Comparison of ENCODE assay signal across 14 cellular contexts in the genomic region with DNA sequence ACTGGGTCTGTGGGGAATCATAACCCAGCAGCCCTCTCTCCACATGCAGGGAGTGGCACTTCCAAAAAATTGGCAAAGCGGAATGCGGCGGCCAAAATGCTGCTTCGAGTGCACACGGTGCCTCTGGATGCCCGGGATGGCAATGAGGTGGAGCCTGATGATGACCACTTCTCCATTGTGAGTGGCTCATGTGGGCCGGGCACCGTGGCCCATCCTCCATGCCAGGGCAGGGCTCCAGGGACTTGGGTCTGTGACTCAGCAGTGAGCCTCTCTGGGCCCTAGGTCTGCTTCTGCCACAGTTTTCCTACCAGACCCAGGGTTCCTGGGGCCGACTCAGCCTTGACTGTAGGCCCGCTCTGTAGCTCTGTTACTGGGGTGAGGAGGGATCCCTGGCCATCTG. TPM values are rescaled to one million over a fixed set of nuclear protein-coding genes. Genes with fewer than 3 reads are reported as not detected.
DNase-seq lines count a peak whose midpoint lies in the region; ATAC-seq and TF ChIP-seq lines count a peak whose summit lies in the region.
"Had no signal": no experiment of that assay in that cellular context is flagged by ENCODE, and none has a peak within 500 bp of the region (broad histone marks: within the 10 kb centered on the region; RNA-seq: fewer than 3 reads in every experiment).

No MANE protein-coding gene starts in this region.

- no peak overlapping the region for H4K91ac ChIP-seq in IMR-90 (ENCODE audit: insufficient read depth, low read depth, low read length)

- ATAC-seq in IMR-90 (ENCODE audit: low read depth) (no peak), GM21360 (IDR thresholded peaks at IDR 0.05; ENCODE audit: unreplicated experiment) (no peak), HG02885 (IDR thresholded peaks at IDR 0.05; ENCODE audit: poor library complexity, unreplicated experiment) (no peak)

- H3K27me3 ChIP-seq in IMR-90 (ENCODE audit: control insufficient read depth, insufficient read depth, low read length), result no peaks in the 10 kb centered on the region
- H3K27me3 ChIP-seq: colonic mucosa had no signal

- TF ChIP-seq RAD21 in IMR-90 (IDR thresholded peaks at IDR 0.05; ENCODE audit: low read length), result no peak

- H3K4me3 Mint-ChIP-seq in CD14-positive monocyte, result no peak overlapping the region
- H3K4me3 Mint-ChIP-seq in dendritic cell treated with granulocyte-macrophage colony-stimulating factor and Interleukin-4, amounts not matched to agents 40 ng/mL and 50 ng/mL, for 4 days, result no peak overlapping the region

- H3K9me1 ChIP-seq in IMR-90 (ENCODE audit: insufficient read depth, low read length), result peaks cover 8% of the 10 kb centered on the region

- intact Hi-C loops in CD14-positive monocyte (cut with micrococcal nuclease) (loop anchor here in 1 of 2 donors (10.0 kb wide), 1 partner anchor 290 kb away; no protein-coding TSS in a partner anchor), IMR-90 (cut with micrococcal nuclease) (loop anchor here (5.0 kb wide), 1 partner anchor 293 kb away; no protein-coding TSS in a partner anchor), posterior vena cava (cut with DNase I) (loop anchor here (10.0 kb wide), 1 partner anchor 160 kb away; no protein-coding TSS in a partner anchor)
- intact Hi-C loops in dendritic cell treated with granulocyte-macrophage colony-stimulating factor and Interleukin-4, amounts not matched to agents 40 ng/mL and 50 ng/mL, for 4 days (cut with micrococcal nuclease), result loop anchor here (5.0 kb wide), 1 partner anchor 38 kb away; no protein-coding TSS in a partner anchor

- H3K9me3 ChIP-seq in IMR-90 (ENCODE audit: control insufficient read depth, insufficient read depth, low read length), result no peaks in the 10 kb centered on the region
- H3K9me3 ChIP-seq: colonic mucosa had no signal

- H3K4me2 ChIP-seq in IMR-90 (ENCODE audit: low read depth, low read length), result no peak overlapping the region

- TF ChIP-seq POLR2A in IMR-90 (IDR thresholded peaks at IDR 0.05; ENCODE audit: low read depth, low read length), result no peak

- no peak overlapping the region for H2BK20ac ChIP-seq in IMR-90 (ENCODE audit: low read depth, low read length)

- DNase-seq in CD14-positive monocyte (ENCODE audit: low spot score) (no peak), IMR-90 (peak; percentile 49), posterior vena cava (ENCODE audit: low spot score) (peak; percentile 89), NCI-H2227 (lab: John Stamatoyannopoulos, UW; ENCODE audit: unreplicated experiment) (no peak), DMS53 treated with DMSO at 0.1 percent for 48 hours (lab: John Stamatoyannopoulos, UW; ENCODE audit: unreplicated experiment) (no peak)
- DNase-seq: activated CD8-positive, alpha-beta memory T cell treated with anti-CD3 and anti-CD28 coated beads, Interleukin-2, amount 50 U/mL, for 4 hours; colonic mucosa; DMS53; NCI-H1930 had no signal

- no peak overlapping the region for H3K56ac ChIP-seq in IMR-90 (ENCODE audit: extremely low read depth, insufficient read depth, low read length)

- H2BK5ac ChIP-seq in IMR-90 (ENCODE audit: low read depth, low read length, poor library complexity, severe bottlenecking), result peak overlapping the region; percentile 63

- no peak overlapping the region for H4K5ac ChIP-seq in IMR-90 (ENCODE audit: low read depth, low read length)

- no peak overlapping the region for H3K23ac ChIP-seq in IMR-90 (ENCODE audit: low read depth, low read length)

- H3K27me3 Mint-ChIP-seq in CD14-positive monocyte (ENCODE audit: low read depth in 3 of 3), result peaks cover 0 to 4% (median 0%) of the 10 kb centered on the region in 3 donors
- H3K27me3 Mint-ChIP-seq in dendritic cell treated with granulocyte-macrophage colony-stimulating factor and Interleukin-4, amounts not matched to agents 40 ng/mL and 50 ng/mL, for 4 days, result no peaks in the 10 kb centered on the region

- H2AFZ ChIP-seq in IMR-90 (replicated peaks; ENCODE audit: low read length, poor library complexity), result peak overlapping the region; percentile 3

- peak overlapping the region; percentile 4 for H2AK9ac ChIP-seq in IMR-90 (replicated peaks; ENCODE audit: low read depth, low read length, poor library complexity)

- no peak overlapping the region for H3K9ac ChIP-seq in IMR-90 (ENCODE audit: low read depth, low read length)

- peaks cover 8 to 48% of the 10 kb centered on the region in 2 experiments; a peak in 3 of 4 replicates for H3K79me1 ChIP-seq in IMR-90 (ENCODE audit: low read depth in 1 of 2, low read length in 2 of 2)

- no peak overlapping the region for H3K27ac ChIP-seq in IMR-90 (ENCODE audit: insufficient read depth, low read length)
- H3K27ac ChIP-seq: colonic mucosa had no signal

- no peak overlapping the region for H4K8ac ChIP-seq in IMR-90 (ENCODE audit: low read depth in 2 of 2, low read length in 2 of 2)

- peaks cover 24% of the 10 kb centered on the region for H3K4me1 Mint-ChIP-seq in CD14-positive monocyte
- peaks cover 43% of the 10 kb centered on the region for H3K4me1 Mint-ChIP-seq in dendritic cell treated with granulocyte-macrophage colony-stimulating factor and Interleukin-4, amounts not matched to agents 40 ng/mL and 50 ng/mL, for 4 days (ENCODE audit: low read depth)

- H3K9me3 Mint-ChIP-seq in CD14-positive monocyte, result no peaks in the 10 kb centered on the region
- H3K9me3 Mint-ChIP-seq in dendritic cell treated with granulocyte-macrophage colony-stimulating factor and Interleukin-4, amounts not matched to agents 40 ng/mL and 50 ng/mL, for 4 days, result no peaks in the 10 kb centered on the region

- H3K18ac ChIP-seq in IMR-90 (ENCODE audit: low read depth, low read length), result no peak overlapping the region

- H3K36me3 ChIP-seq in IMR-90 (ENCODE audit: control insufficient read depth, insufficient read depth, low read length), result peaks cover 28% of the 10 kb centered on the region
- H3K36me3 ChIP-seq: colonic mucosa had no signal

- H2BK120ac ChIP-seq in IMR-90 (ENCODE audit: low read depth, low read length), result no peak overlapping the region

- no peak overlapping the region for H3K14ac ChIP-seq in IMR-90 (replicated peaks; ENCODE audit: low read depth, low read length)

- H3K27ac Mint-ChIP-seq in CD14-positive monocyte, result peak overlapping the region in 4 of 7 donors; percentile 59 to 74 (median 62)
- H3K27ac Mint-ChIP-seq in dendritic cell treated with granulocyte-macrophage colony-stimulating factor and Interleukin-4, amounts not matched to agents 40 ng/mL and 50 ng/mL, for 4 days, result peak overlapping the region; percentile 69

- no peak overlapping the region for H2BK15ac ChIP-seq in IMR-90 (ENCODE audit: low read depth, low read length)

- CTCF ChIA-PET in IMR-90 (lab: Yijun Ruan, JAX), result no interaction called here

- H4K20me1 ChIP-seq in IMR-90 (ENCODE audit: insufficient read depth, low read length), result no peaks in the 10 kb centered on the region

- in situ Hi-C loops in IMR-90 (cut with MboI; ENCODE audit: low sequenced_read_pairs), result loop anchor here (10.0 kb wide), 1 partner anchor 180 kb away; a partner anchor contains a TSS

- no TSS peak for BruUV-seq in IMR-90 (replicated peaks; lab: Mats Ljungman, UMichigan)

- no peak overlapping the region for H3K4me3 ChIP-seq in IMR-90 (ENCODE audit: insufficient read depth, low read depth, low read length)
- H3K4me3 ChIP-seq: colonic mucosa had no signal

- TF ChIP-seq CTCF in CD14-positive monocyte (IDR thresholded peaks at IDR 0.05) (no peak), IMR-90 (conservative IDR thresholded peaks at IDR 0.05; ENCODE audit: low read depth, low read length) (no peak)

- no peak overlapping the region for H3K4ac ChIP-seq in IMR-90 (ENCODE audit: low read depth, low read length)

- peaks cover 30 to 49% of the 10 kb centered on the region in 2 donors for H3K36me3 Mint-ChIP-seq in CD14-positive monocyte
- peaks cover 72% of the 10 kb centered on the region for H3K36me3 Mint-ChIP-seq in dendritic cell treated with granulocyte-macrophage colony-stimulating factor and Interleukin-4, amounts not matched to agents 40 ng/mL and 50 ng/mL, for 4 days (ENCODE audit: low read depth)

- H3K4me1 ChIP-seq in IMR-90 (ENCODE audit: control insufficient read depth, insufficient read depth, low read length), result peaks cover 7% of the 10 kb centered on the region

- H2AK5ac ChIP-seq in IMR-90 (ENCODE audit: low read depth, low read length), result no peak overlapping the region

- POLR2A ChIA-PET in IMR-90 (lab: Charles Lee; ENCODE audit: unreplicated experiment), result no interaction called here

- dilution Hi-C loops in IMR-90 (cut with HindIII; ENCODE audit: low sequenced_read_pairs, unreplicated experiment), result no loop called here

- WGBS in IMR-90 (ENCODE audit: extremely low coverage in 2 of 2, insufficient read length in 1 of 2), 2 experiments, result 65% methylated on average over 4 of the region's 10 CpGs; no CpG with 5 or more reads in 1 of the 2 experiments

TF ChIP-seq in IMR-90, 13 proteins besides CTCF, POLR2A, EP300 and RAD21 (continues in another document):
- no peak for TF ChIP-seq RCOR1 (IDR thresholded peaks at IDR 0.05; ENCODE audit: insufficient replicate concordance, low read length)
- no peak for TF ChIP-seq FOS (IDR thresholded peaks at IDR 0.05; ENCODE audit: low read depth, low read length)
- TF ChIP-seq MXI1 (IDR thresholded peaks at IDR 0.05; ENCODE audit: borderline replicate concordance, low read depth, low read length), result no peak
- TF ChIP-seq NFE2L2 (IDR thresholded peaks at IDR 0.05; ENCODE audit: low read depth, low read length), result no peak

RNA-seq across cellular contexts. Expression of a gene that starts 2.2 kb away (rescaled TPM):
- polyA plus RNA-seq in CD14-positive monocyte, result not detected
- total RNA-seq in IMR-90 (2012; rRNA removed), result not detected in 2 replicates
- not detected in 2 replicates for polyA plus RNA-seq in IMR-90 (2012; rRNA removed)
- polyA plus RNA-seq in IMR-90 (2012; cell fraction: cytosol; rRNA removed), result not detected in 2 replicates
- 0.87 TPM in 1 of 2 replicates, not detected in the other for polyA plus RNA-seq in IMR-90 (2012; cell fraction: nucleus; rRNA removed; ENCODE audit: low replicate concordance)
- not detected for total RNA-seq in posterior vena cava
- total RNA-seq: colonic mucosa, mononuclear cell, OCI-LY7 had no signal

RNA-seq across cellular contexts. Expression of a gene that starts 4.0 kb away (rescaled TPM):
- polyA plus RNA-seq in CD14-positive monocyte, result 10 to 100 TPM; 16.6 to 24.4 TPM
- total RNA-seq in IMR-90 (2012; rRNA removed), result 27.4 and 27.8 TPM in 2 replicates
- polyA plus RNA-seq in IMR-90 (2012; rRNA removed), result 46.1 and 49.6 TPM in 2 replicates
- 31.9 and 38.5 TPM in 2 replicates for polyA plus RNA-seq in IMR-90 (2012; cell fraction: cytosol; rRNA removed)
- 128 and 140 TPM in 2 replicates for polyA plus RNA-seq in IMR-90 (2012; cell fraction: nucleus; rRNA removed; ENCODE audit: low replicate concordance)
- total RNA-seq in posterior vena cava, result 10 to 100 TPM; 12.8 to 16.8 TPM

RNA-seq across cellular contexts. Expression of a gene that starts 5.8 kb away (rescaled TPM):
- polyA plus RNA-seq in CD14-positive monocyte (1 to 10 TPM; 1.7 to 2.0 TPM), IMR-90 (2012; rRNA removed) (48.6 and 52.5 TPM in 2 replicates)
- total RNA-seq in IMR-90 (2012; rRNA removed) (20.6 and 29.0 TPM in 2 replicates), posterior vena cava (10 to 100 TPM; 21.7 to 29.4 TPM)
- polyA plus RNA-seq in IMR-90 (2012; cell fraction: cytosol; rRNA removed), result 18.8 and 22.6 TPM in 2 replicates
- polyA plus RNA-seq in IMR-90 (2012; cell fraction: nucleus; rRNA removed; ENCODE audit: low replicate concordance), result 284 and 449 TPM in 2 replicates

RNA-seq across cellular contexts. Expression of a gene that starts 53.2 kb away (rescaled TPM):
- polyA plus RNA-seq in CD14-positive monocyte (10 to 100 TPM; 79.6 to 81.9 TPM), IMR-90 (2012; rRNA removed) (409 and 586 TPM in 2 replicates)
- total RNA-seq in IMR-90 (2012; rRNA removed) (190 and 198 TPM in 2 replicates), posterior vena cava (100 to 1,000 TPM; 500 to 501 TPM)
- 248 and 496 TPM in 2 replicates for polyA plus RNA-seq in IMR-90 (2012; cell fraction: cytosol; rRNA removed)
- polyA plus RNA-seq in IMR-90 (2012; cell fraction: nucleus; rRNA removed; ENCODE audit: low replicate concordance), result 390 and 761 TPM in 2 replicates

Comparison
In these comparisons a context has a peak if more than half of its experiments do, and no peak if none do; other contexts are left out.
1. DNase-seq: peak in IMR-90 (single experiment) and posterior vena cava (single experiment); none in CD14-positive monocyte (single experiment), NCI-H2227 (single experiment) and DMS53 treated with DMSO at 0.1 percent for 48 hours (single experiment).